ENCODE assay signal across 1 cellular context in genomic region chr2:70089220-70089945, GRCh38.
TF ChIP-seq lines count a peak whose summit lies in the region.

No MANE protein-coding gene starts in this region.

TF ChIP-seq in GM23338, 12 proteins besides CTCF, POLR2A, EP300 and RAD21 (continued from another document):
- TF ChIP-seq ETS1 (IDR thresholded peaks at IDR 0.05) (no peak), POLR2AphosphoS5 (IDR thresholded peaks at IDR 0.05; ENCODE audit: low read depth) (no peak; the same call in 1 of the 2 replicates), NANOG (IDR thresholded peaks at IDR 0.05; ENCODE audit: borderline replicate concordance) (no peak), REST (IDR thresholded peaks at IDR 0.05; ENCODE audit: unreplicated experiment) (no peak)
